ENCODE assay signal across 3 cellular contexts in genomic region chr11:122863154-122863553, GRCh38. TPM values are rescaled to one million over a fixed set of nuclear protein-coding genes. Genes with fewer than 3 reads are reported as not detected.
"Had no signal": no experiment of that assay in that cellular context is flagged by ENCODE, and none has a peak within 500 bp of the region (broad histone marks: within the 10 kb centered on the region; RNA-seq: fewer than 3 reads in every experiment).

No MANE protein-coding gene starts in this region.

RNA-seq across cellular contexts. Expression of gene CRTAM, which starts 24.9 kb away (rescaled TPM):
- polyA plus RNA-seq: hepatocyte, pancreas, right cardiac atrium had no signal
